In the genomic region with DNA sequence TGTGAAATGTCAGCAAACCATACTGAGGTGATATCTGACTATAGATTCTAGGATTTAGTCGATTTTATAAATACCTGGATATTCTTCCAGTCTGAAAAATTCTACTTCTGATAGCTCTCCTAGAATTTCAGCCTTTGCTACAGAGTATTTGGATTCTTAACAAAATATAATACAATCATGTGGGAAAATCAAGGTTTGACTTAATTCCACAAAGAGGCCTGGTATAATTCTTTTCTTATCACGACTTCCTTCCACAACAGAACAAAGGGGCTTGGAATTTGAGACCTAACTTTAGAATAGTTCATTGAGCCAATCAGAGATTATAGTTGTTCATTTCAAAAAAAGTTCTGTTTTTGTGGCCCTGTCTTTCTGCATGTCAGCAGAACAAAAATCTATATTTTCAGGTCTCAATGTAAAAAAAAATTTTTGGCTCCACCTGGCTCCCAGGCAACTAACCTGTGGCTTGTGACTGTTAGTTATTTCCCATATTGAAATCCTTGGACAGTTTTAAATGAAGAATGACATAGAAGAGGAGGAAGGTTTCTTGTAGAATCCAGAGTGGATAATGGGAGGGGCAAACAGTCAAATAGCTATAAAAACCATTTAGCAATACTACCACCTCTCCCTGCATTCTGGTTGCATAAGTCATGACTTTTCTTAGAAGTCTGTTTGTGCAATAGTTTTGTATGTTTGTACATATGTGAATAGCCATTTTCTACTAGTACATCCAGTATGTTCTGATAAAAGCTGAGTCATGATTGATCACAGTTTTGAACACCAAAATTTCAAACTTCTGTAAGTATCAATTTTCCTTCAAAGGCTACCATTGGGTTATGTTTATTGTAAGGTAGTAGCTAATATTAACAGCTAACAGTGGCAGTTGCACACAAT, we compare ENCODE assay signal across 9 cellular contexts. TPM values are rescaled to one million over a fixed set of nuclear protein-coding genes. Genes with fewer than 3 reads are reported as not detected.
DNase-seq lines count a peak whose midpoint lies in the region; ATAC-seq and TF ChIP-seq lines count a peak whose summit lies in the region.
"Had no signal": no experiment of that assay in that cellular context is flagged by ENCODE, and none has a peak within 500 bp of the region (broad histone marks: within the 10 kb centered on the region; RNA-seq: fewer than 3 reads in every experiment).

No MANE protein-coding gene starts in this region.

- TF ChIP-seq CTCF in epithelial cell of esophagus (IDR thresholded peaks at IDR 0.05; ENCODE audit: insufficient read depth, low read depth, low read length, missing control alignments) (no peak), psoas muscle (IDR thresholded peaks at IDR 0.05) (no peak), sigmoid colon (IDR thresholded peaks at IDR 0.05) (no peak)

- H3K36me3 ChIP-seq in psoas muscle (ENCODE audit: insufficient read depth in 1 of 2, low read depth in 1 of 2) (peaks cover 0 to 5% of the 10 kb centered on the region in 2 donors), sigmoid colon (no peaks in the 10 kb centered on the region)

- DNase-seq in EL (peak; percentile 83), OCI-M1 (lab: John Stamatoyannopoulos, UW) (peak; percentile 39), epithelial cell of esophagus (ENCODE audit: low read depth) (peak; percentile 91), psoas muscle (no peak), KBM-7 (no peak), sigmoid colon (no peak), NCI-H2171 treated with DMSO at 0.1 percent for 48 hours (lab: John Stamatoyannopoulos, UW) (no peak)
- DNase-seq: H7 had no signal

- ATAC-seq in psoas muscle (peak in 1 of 4 donors; percentile 40), HG02678 (IDR thresholded peaks at IDR 0.05; ENCODE audit: unreplicated experiment) (no peak)

- in situ Hi-C loops in KBM-7 (cut with MboI; ENCODE audit: low pct_unique_long_range_greater_than_20kb, low sequenced_read_pairs): no loop called here

- no peaks in the 10 kb centered on the region for H3K9me3 ChIP-seq in psoas muscle
- no peaks in the 10 kb centered on the region for H3K9me3 ChIP-seq in sigmoid colon

- H3K4me1 ChIP-seq in psoas muscle (peaks cover 9% of the 10 kb centered on the region), sigmoid colon (peaks cover 0 to 26% (median 17%) of the 10 kb centered on the region in 4 donors)

- H3K27ac ChIP-seq in psoas muscle (peak overlapping the region; percentile 31), sigmoid colon (peak overlapping the region in 1 of 4 donors; percentile 48)

- intact Hi-C loops in psoas muscle (cut with DNase I): no loop called here
- intact Hi-C loops in sigmoid colon (cut with DNase I): no loop called here

- TF ChIP-seq POLR2A in sigmoid colon (IDR thresholded peaks at IDR 0.05): no peak

- TF ChIP-seq EP300 in sigmoid colon (IDR thresholded peaks at IDR 0.05): no peak

- H3K4me3 ChIP-seq in epithelial cell of esophagus (ENCODE audit: low read length) (no peak overlapping the region), psoas muscle (peak overlapping the region; percentile 63), sigmoid colon (no peak overlapping the region)

- H3K27me3 ChIP-seq in psoas muscle (ENCODE audit: insufficient read depth in 3 of 3, low read length in 2 of 3): no peaks in the 10 kb centered on the region
- H3K27me3 ChIP-seq in sigmoid colon: no peaks in the 10 kb centered on the region

- WGBS in psoas muscle, 3 donors: 51 to 76% (median 75%) methylated on average over 2 of the region's 2 CpGs
- 71 to 82% methylated on average over 2 of the region's 2 CpGs for WGBS in sigmoid colon, 2 donors

RNA-seq across cellular contexts. Expression of a gene that starts 4.0 kb away (rescaled TPM):
- total RNA-seq in psoas muscle (10 to 100 TPM; 32.9 to 61.1 (median 51.3) TPM), sigmoid colon (10 to 100 TPM; 23.5 to 47.4 (median 33.8) TPM)
- polyA plus RNA-seq in psoas muscle (10 to 100 TPM; 30.7 to 52.8 (median 44.2) TPM), sigmoid colon (10 to 100 TPM; 18.0 to 76.2 (median 38.4) TPM)

RNA-seq across cellular contexts. Expression of a gene that starts 40.0 kb away (rescaled TPM):
- total RNA-seq in psoas muscle (1 to 10 TPM; 1.8 to 7.7 (median 4.5) TPM), sigmoid colon (10 to 100 TPM in 1 of 4 donors, 1 to 10 TPM in 3; 2.3 to 11.6 (median 5.3) TPM)
- polyA plus RNA-seq in psoas muscle (1 to 10 TPM; 2.7 to 4.6 (median 3.4) TPM), sigmoid colon (1 to 10 TPM in 1 of 3 donors, under 1 TPM in 2; 0.46 to 1.4 (median 0.60) TPM)

Comparison
In these comparisons a context has a peak if more than half of its experiments do, and no peak if none do; other contexts are left out.
1. DNase-seq: peak in EL (single experiment), OCI-M1 (single experiment) and epithelial cell of esophagus (single experiment); none in psoas muscle (0 of 2), KBM-7 (single experiment), sigmoid colon (single experiment) and NCI-H2171 treated with DMSO at 0.1 percent for 48 hours (single experiment).